Comparison of ENCODE assay signal across 25 cellular contexts in the genomic region with DNA sequence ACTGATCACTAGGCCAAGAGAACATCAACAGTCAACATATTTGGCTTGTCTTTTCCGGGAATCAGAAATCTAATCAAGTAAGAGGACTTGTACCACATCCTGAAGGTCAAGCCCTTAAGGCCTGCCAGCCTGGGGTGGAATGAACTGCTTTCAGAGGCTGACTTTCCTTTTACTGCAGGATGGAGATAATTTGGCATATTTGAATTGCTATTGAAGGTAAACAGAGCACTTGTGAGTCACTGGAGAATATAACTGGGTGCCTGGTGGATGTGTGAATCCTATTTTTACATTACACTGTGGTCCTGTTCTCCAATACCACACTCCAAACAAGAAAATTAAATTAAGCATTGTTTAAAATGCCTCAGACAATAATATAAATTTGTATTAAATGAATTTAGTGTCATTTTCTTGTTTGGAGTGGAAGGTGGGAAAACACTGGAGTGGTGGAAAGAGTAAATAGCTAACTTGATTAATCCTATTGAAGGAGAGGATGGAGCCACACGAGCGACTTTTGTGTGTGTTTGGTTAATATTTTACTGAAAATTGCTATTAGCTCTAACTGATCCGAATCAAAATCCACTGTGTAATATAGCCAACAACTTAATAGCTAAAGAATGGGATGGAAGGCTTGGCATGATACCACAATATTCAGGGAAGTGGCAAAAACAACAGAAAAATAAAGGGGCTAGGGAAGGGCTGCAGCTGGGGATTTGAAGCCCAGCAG.
"Had no signal": no experiment of that assay in that cellular context is flagged by ENCODE, and none has a peak within 500 bp of the region (broad histone marks: within the 10 kb centered on the region; RNA-seq: fewer than 3 reads in every experiment).

No MANE protein-coding gene starts in this region.

- H3K27ac Mint-ChIP-seq: activated CD4-positive, alpha-beta T cell treated with anti-CD3 and anti-CD28 coated beads, Interleukin-2, amount 10 ng/mL, durations not matched to agents 7 days and 5 days; activated CD8-positive, alpha-beta memory T cell treated with anti-CD3 and anti-CD28 coated beads, Interleukin-2, amount 10 ng/mL, durations not matched to agents 7 days and 5 days; activated CD8-positive, alpha-beta T cell treated with anti-CD3 and anti-CD28 coated beads for 36 hours; activated T-helper 1 cell treated with anti-CD3 and anti-CD28 coated beads, Interleukin-12 subunit alpha, Interleukin-12 subunit beta, Interleukin-2, Interleukin-4 antibody, amounts not matched to agents 30 ng/mL and 10 ng/mL and 1 ng/mL, durations not matched to agents 14 hours and 24 hours and 36 hours; brain; dendritic cell treated with granulocyte-macrophage colony-stimulating factor and Interleukin-4, amounts not matched to agents 40 ng/mL and 50 ng/mL, for 4 days; nephron progenitor cell; stimulated activated naive CD8-positive, alpha-beta T cell treated with anti-CD3 and anti-CD28 coated beads, Interleukin-15, amount 100 ng/mL, for 72 hours; T-helper 17 cell had no signal

- H3K4me3 Mint-ChIP-seq: activated CD4-positive, alpha-beta T cell treated with anti-CD3 and anti-CD28 coated beads, Interleukin-2, amount 10 ng/mL, durations not matched to agents 7 days and 5 days; activated CD8-positive, alpha-beta memory T cell treated with anti-CD3 and anti-CD28 coated beads, Interleukin-2, amount 10 ng/mL, durations not matched to agents 7 days and 5 days; activated CD8-positive, alpha-beta T cell treated with anti-CD3 and anti-CD28 coated beads for 36 hours; activated T-helper 1 cell treated with anti-CD3 and anti-CD28 coated beads, Interleukin-12 subunit alpha, Interleukin-12 subunit beta, Interleukin-2, Interleukin-4 antibody, amounts not matched to agents 30 ng/mL and 10 ng/mL and 1 ng/mL, durations not matched to agents 14 hours and 24 hours and 36 hours; brain; dendritic cell treated with granulocyte-macrophage colony-stimulating factor and Interleukin-4, amounts not matched to agents 40 ng/mL and 50 ng/mL, for 4 days; nephron progenitor cell; stimulated activated naive CD8-positive, alpha-beta T cell treated with anti-CD3 and anti-CD28 coated beads, Interleukin-15, amount 100 ng/mL, for 72 hours; T-helper 17 cell had no signal

- H3K9me3 Mint-ChIP-seq: activated CD4-positive, alpha-beta T cell treated with anti-CD3 and anti-CD28 coated beads, Interleukin-2, amount 10 ng/mL, durations not matched to agents 7 days and 5 days; activated CD8-positive, alpha-beta T cell treated with anti-CD3 and anti-CD28 coated beads for 36 hours; activated T-helper 1 cell treated with anti-CD3 and anti-CD28 coated beads, Interleukin-12 subunit alpha, Interleukin-12 subunit beta, Interleukin-2, Interleukin-4 antibody, amounts not matched to agents 30 ng/mL and 10 ng/mL and 1 ng/mL, durations not matched to agents 14 hours and 24 hours and 36 hours; brain; dendritic cell treated with granulocyte-macrophage colony-stimulating factor and Interleukin-4, amounts not matched to agents 40 ng/mL and 50 ng/mL, for 4 days; nephron progenitor cell; stimulated activated naive CD8-positive, alpha-beta T cell treated with anti-CD3 and anti-CD28 coated beads, Interleukin-15, amount 100 ng/mL, for 72 hours had no signal

- H3K27me3 Mint-ChIP-seq: brain had no signal

- H3K36me3 Mint-ChIP-seq: activated CD8-positive, alpha-beta memory T cell treated with anti-CD3 and anti-CD28 coated beads, Interleukin-2, amount 10 ng/mL, durations not matched to agents 7 days and 5 days; brain had no signal

- DNase-seq: activated CD4-positive, alpha-beta T cell treated with anti-CD3 and anti-CD28 coated beads, Interleukin-2, amount 10 ng/mL, durations not matched to agents 7 days and 5 days; activated CD4-positive, CD25-positive, alpha-beta regulatory T cell treated with anti-CD3 and anti-CD28 coated beads, Interleukin-2, amount 50 U/mL, for 72 hours; activated CD8-positive, alpha-beta memory T cell treated with anti-CD3 and anti-CD28 coated beads, Interleukin-2, amount 10 ng/mL, durations not matched to agents 7 days and 5 days; activated CD8-positive, alpha-beta T cell treated with anti-CD3 and anti-CD28 coated beads for 36 hours; activated gamma-delta T cell; activated naive CD4-positive, alpha-beta T cell treated with anti-CD3 and anti-CD28 coated beads, Interleukin-2, amount 50 U/mL, for 16 hours; activated T-cell treated with anti-CD3 and anti-CD28 coated beads for 4 hours; aorta; effector CD4-positive, alpha-beta T cell; erythroblast; foreskin fibroblast; kidney glomerular epithelial cell; midbrain; nephron progenitor cell; nucleus accumbens; right lobe of liver; stimulated activated CD4-positive, alpha-beta T cell treated with anti-CD3 and anti-CD28 coated beads, Interleukin-1b, Interleukin-23, amount 100 ng/mL, for 48 hours; stimulated activated naive CD8-positive, alpha-beta T cell treated with anti-CD3 and anti-CD28 coated beads, Interleukin-15, amount 100 ng/mL, for 72 hours; T-helper 17 cell; WERI-Rb-1 had no signal

- ATAC-seq: activated CD8-positive, alpha-beta memory T cell treated with anti-CD3 and anti-CD28 coated beads, Interleukin-2, amount 10 ng/mL, durations not matched to agents 7 days and 5 days; activated CD8-positive, alpha-beta T cell treated with anti-CD3 and anti-CD28 coated beads for 36 hours; right lobe of liver; stimulated activated naive CD8-positive, alpha-beta T cell treated with anti-CD3 and anti-CD28 coated beads, Interleukin-15, amount 100 ng/mL, for 72 hours; T-helper 17 cell had no signal

- H3K4me3 ChIP-seq: right lobe of liver, skin epidermis, tibial nerve had no signal

- H3K4me1 Mint-ChIP-seq: activated CD4-positive, alpha-beta T cell treated with anti-CD3 and anti-CD28 coated beads, Interleukin-2, amount 10 ng/mL, durations not matched to agents 7 days and 5 days; activated CD8-positive, alpha-beta memory T cell treated with anti-CD3 and anti-CD28 coated beads, Interleukin-2, amount 10 ng/mL, durations not matched to agents 7 days and 5 days; brain; nephron progenitor cell; stimulated activated naive CD8-positive, alpha-beta T cell treated with anti-CD3 and anti-CD28 coated beads, Interleukin-15, amount 100 ng/mL, for 72 hours had no signal
